Comparison of ENCODE assay signal across 8 cellular contexts in genomic region chr7:75409880-75410822, GRCh38. TPM values are rescaled to one million over a fixed set of nuclear protein-coding genes. Genes with fewer than 3 reads are reported as not detected.
DNase-seq lines count a peak whose midpoint lies in the region; ATAC-seq, FAIRE-seq and TF ChIP-seq lines count a peak whose summit lies in the region.
"Not testable (repeated sequence)": the region's sequence is repeated elsewhere in the genome, so short reads cannot be mapped to it uniquely, and the experiment has no call there.

No MANE protein-coding gene starts in this region.

- DNase-seq in GM12892 (ENCODE audit: insufficient read length); HL-60 (ENCODE audit: low read depth in 1 of 2, low spot score in 1 of 2); effector memory CD8-positive, alpha-beta T cell; lung (ENCODE audit: low spot score): not testable (repeated sequence)
- peak; percentile 46 for DNase-seq in activated T-cell treated with anti-CD3 and anti-CD28 coated beads, Interleukin-2, amount 50 U/mL, for 1 hour
- DNase-seq in stimulated activated naive CD8-positive, alpha-beta T cell treated with anti-CD3 and anti-CD28 coated beads, Interleukin-15, amount 100 ng/mL, for 72 hours: peak in 1 of 2 donors; percentile 41

- ATAC-seq in GM21360 (IDR thresholded peaks at IDR 0.05; ENCODE audit: unreplicated experiment): peak; percentile 86
- peak; percentile 79 for ATAC-seq in HG02938 (IDR thresholded peaks at IDR 0.05; ENCODE audit: unreplicated experiment)
- peak; percentile 94 for ATAC-seq in effector memory CD8-positive, alpha-beta T cell (replicated peaks)
- peak; percentile 98 for ATAC-seq in lung (ENCODE audit: insufficient read depth, low FRiP score)
- peak; percentile 94 for ATAC-seq in stimulated activated naive CD8-positive, alpha-beta T cell treated with anti-CD3 and anti-CD28 coated beads, Interleukin-15, amount 100 ng/mL, for 72 hours

- not testable (repeated sequence) for H3K4me1 ChIP-seq in lung (ENCODE audit: control insufficient read depth in 2 of 2, insufficient read depth in 2 of 2, low read length in 2 of 2)

- not testable (repeated sequence) for TF ChIP-seq POLR2A in GM12892 (IDR thresholded peaks at IDR 0.05; ENCODE audit: low read depth, low read length)

- H3K4me1 Mint-ChIP-seq in effector memory CD8-positive, alpha-beta T cell (ENCODE audit: low read depth in 2 of 2); stimulated activated naive CD8-positive, alpha-beta T cell treated with anti-CD3 and anti-CD28 coated beads, Interleukin-15, amount 100 ng/mL, for 72 hours: not testable (repeated sequence)

- peak overlapping the region; percentile 52 for H3K27ac ChIP-seq in HL-60 (replicated peaks)
- not testable (repeated sequence) for H3K27ac ChIP-seq in lung (ENCODE audit: low read depth in 1 of 2, low read length in 1 of 2)

- not testable (repeated sequence) for H3K27ac Mint-ChIP-seq in effector memory CD8-positive, alpha-beta T cell; stimulated activated naive CD8-positive, alpha-beta T cell treated with anti-CD3 and anti-CD28 coated beads, Interleukin-15, amount 100 ng/mL, for 72 hours

- not testable (repeated sequence) for H3K36me3 ChIP-seq in lung (ENCODE audit: control insufficient read depth in 2 of 2, insufficient read depth in 2 of 2, low read length in 2 of 2)

- TF ChIP-seq CTCF in HL-60 (IDR thresholded peaks at IDR 0.05; ENCODE audit: insufficient read depth, low read length); lung (IDR thresholded peaks at IDR 0.05; ENCODE audit: control extremely low read depth, extremely low read depth): not testable (repeated sequence)

- peaks cover 11% of the 10 kb centered on the region for H3K36me3 Mint-ChIP-seq in effector memory CD8-positive, alpha-beta T cell (ENCODE audit: insufficient read depth)

- H3K9me3 ChIP-seq in lung (ENCODE audit: control insufficient read depth in 2 of 2, insufficient read depth in 1 of 2, low read length in 1 of 2): not testable (repeated sequence)

- FAIRE-seq in GM12892 (lab: Jason Lieb, UNC): peak; percentile 98

- peak overlapping the region; percentile 25 to 72 for H3K4me3 Mint-ChIP-seq in effector memory CD8-positive, alpha-beta T cell
- H3K4me3 Mint-ChIP-seq in stimulated activated naive CD8-positive, alpha-beta T cell treated with anti-CD3 and anti-CD28 coated beads, Interleukin-15, amount 100 ng/mL, for 72 hours: not testable (repeated sequence)

- peak overlapping the region; percentile 39 for H3K4me3 ChIP-seq in HL-60 (replicated peaks; ENCODE audit: insufficient read depth, low read length)
- H3K4me3 ChIP-seq in lung: not testable (repeated sequence)

- H3K27me3 ChIP-seq in HL-60 (ENCODE audit: insufficient read depth, poor library complexity, severe bottlenecking); lung (ENCODE audit: control insufficient read depth, insufficient read depth): not testable (repeated sequence)

- H3K9me3 Mint-ChIP-seq in effector memory CD8-positive, alpha-beta T cell; stimulated activated naive CD8-positive, alpha-beta T cell treated with anti-CD3 and anti-CD28 coated beads, Interleukin-15, amount 100 ng/mL, for 72 hours: not testable (repeated sequence)

- H3K27me3 Mint-ChIP-seq in effector memory CD8-positive, alpha-beta T cell; stimulated activated naive CD8-positive, alpha-beta T cell treated with anti-CD3 and anti-CD28 coated beads, Interleukin-15, amount 100 ng/mL, for 72 hours: not testable (repeated sequence)

- 26 to 65% methylated on average over 4 to 17 of the region's 74 CpGs for WGBS in lung, 2 donors

RNA-seq across cellular contexts. Expression of gene TRIM73, which starts 14.7 kb away (rescaled TPM):
- polyA plus RNA-seq in GM12892 (2012; ENCODE audit: missing spikeins): 2.1 TPM
- 1 to 10 TPM; 3.4 to 4.9 TPM for total RNA-seq in lung
- polyA plus RNA-seq in lung: 1 to 10 TPM; 1.2 to 2.4 TPM
